ENCODE assay signal across 8 cellular contexts in the genomic region with DNA sequence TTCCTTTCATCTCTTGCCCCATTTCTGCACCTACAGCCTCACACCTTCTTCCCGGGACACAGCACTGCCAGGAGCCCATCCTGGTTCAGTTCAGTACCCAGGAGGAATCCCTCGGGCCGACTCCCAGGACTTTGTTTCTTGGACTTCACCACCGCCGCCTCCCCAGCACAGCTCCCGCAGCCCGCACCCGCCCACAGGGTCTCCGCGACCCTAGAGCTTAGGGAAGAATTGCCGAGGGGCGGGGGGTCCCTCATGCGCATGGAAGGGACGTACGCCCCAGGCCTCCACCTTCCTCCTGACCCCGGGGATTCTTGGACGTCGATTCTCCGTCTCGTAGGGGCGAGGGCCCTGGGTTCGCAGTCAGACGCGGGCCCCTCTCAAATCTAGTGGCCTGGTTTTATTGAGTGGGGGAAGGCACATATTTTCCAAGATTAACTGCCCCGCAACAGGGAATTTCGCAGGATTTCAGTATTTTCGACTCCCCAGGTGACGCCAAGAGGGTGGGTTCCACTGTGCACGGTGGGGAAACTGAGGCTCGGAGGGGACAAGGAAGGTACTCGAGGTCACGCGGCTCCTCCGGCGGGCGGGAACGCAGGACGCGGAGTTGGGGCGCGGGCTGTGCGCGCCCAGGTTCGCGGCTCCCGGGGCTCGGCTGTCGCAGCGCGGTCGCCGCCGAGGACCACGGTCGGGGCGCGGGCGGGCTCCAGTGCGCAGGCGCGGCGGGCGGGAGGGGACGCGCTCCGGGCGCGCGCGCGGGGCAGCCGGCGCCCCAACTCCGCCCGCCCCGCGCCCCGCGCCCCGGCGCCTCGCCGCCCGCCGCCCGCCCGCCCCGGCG. TPM values are rescaled to one million over a fixed set of nuclear protein-coding genes. Genes with fewer than 3 reads are reported as not detected.
DNase-seq lines count a peak whose midpoint lies in the region; ATAC-seq and TF ChIP-seq lines count a peak whose summit lies in the region.

A gene (plus strand): TSS at position 733 of the 835 bp plus-strand sequence. CDS start 176 bp downstream, outside the sequence.

- no peak for TF ChIP-seq POLR2A in prostate gland (IDR thresholded peaks at IDR 0.05)

- H3K27me3 ChIP-seq in prostate gland (replicated peaks; ENCODE audit: insufficient read depth): no peaks in the 10 kb centered on the region
- peaks cover 5% of the 10 kb centered on the region for H3K27me3 ChIP-seq in CD4-positive, alpha-beta memory T cell (ENCODE audit: insufficient read depth, low read length)

- intact Hi-C loops in activated naive CD4-positive, alpha-beta T cell treated with anti-CD3 and anti-CD28 coated beads for 36 hours (cut with micrococcal nuclease): no loop called here
- intact Hi-C loops in prostate gland (cut with DNase I): no loop called here
- intact Hi-C loops in sciatic nerve (cut with DNase I): no loop called here
- intact Hi-C loops in CD4-positive, alpha-beta memory T cell (cut with micrococcal nuclease): no loop called here

- CTCF ChIA-PET in activated naive CD4-positive, alpha-beta T cell treated with anti-CD3 and anti-CD28 coated beads for 36 hours (lab: Charles Lee): no interaction called here
- CTCF ChIA-PET in CD4-positive, alpha-beta memory T cell (lab: Charles Lee; ENCODE audit: partially characterized antibody): no interaction called here

- H3K4me1 Mint-ChIP-seq in activated naive CD4-positive, alpha-beta T cell treated with anti-CD3 and anti-CD28 coated beads for 36 hours (ENCODE audit: low read depth): no peaks in the 10 kb centered on the region
- H3K4me1 Mint-ChIP-seq in CD4-positive, alpha-beta memory T cell: peaks cover 0 to 12% (median 0%) of the 10 kb centered on the region in 4 donors

- H3K4me1 ChIP-seq in prostate gland (replicated peaks): peaks cover 6% of the 10 kb centered on the region
- H3K4me1 ChIP-seq in CD4-positive, alpha-beta memory T cell (ENCODE audit: insufficient read depth, low read length): no peaks in the 10 kb centered on the region

- POLR2A ChIA-PET in CD4-positive, alpha-beta memory T cell (lab: Charles Lee; ENCODE audit: partially characterized antibody): no interaction called here

- peak within 1 kb of the TSS; percentile 45; the same call in 1 of the 2 replicates for H3K4me3 ChIP-seq in SK-N-MC
- H3K4me3 ChIP-seq in fibroblast of the aortic adventitia (ENCODE audit: low read depth, low read length): peak within 1 kb of the TSS; percentile 31
- H3K4me3 ChIP-seq in prostate gland: peak within 1 kb of the TSS; percentile 35 to 59
- no peak within 1 kb of the TSS for H3K4me3 ChIP-seq in CD4-positive, alpha-beta memory T cell (ENCODE audit: low read length in 2 of 2)

- H3K27me3 Mint-ChIP-seq in activated naive CD4-positive, alpha-beta T cell treated with anti-CD3 and anti-CD28 coated beads for 36 hours (ENCODE audit: low read depth): peaks cover 42% of the 10 kb centered on the region
- H3K27me3 Mint-ChIP-seq in CD4-positive, alpha-beta memory T cell: peaks cover 26 to 36% of the 10 kb centered on the region in 2 donors

- no peak for ATAC-seq in sciatic nerve

- WGBS in prostate gland: 16% methylated on average over 38 of the region's 89 CpGs

- no peaks in the 10 kb centered on the region for H3K9me3 Mint-ChIP-seq in activated naive CD4-positive, alpha-beta T cell treated with anti-CD3 and anti-CD28 coated beads for 36 hours
- H3K9me3 Mint-ChIP-seq in CD4-positive, alpha-beta memory T cell: peaks cover 0 to 6% (median 0%) of the 10 kb centered on the region in 8 donors

- peak within 1 kb of the TSS; percentile 19 for H3K4me3 Mint-ChIP-seq in activated naive CD4-positive, alpha-beta T cell treated with anti-CD3 and anti-CD28 coated beads for 36 hours
- H3K4me3 Mint-ChIP-seq in CD4-positive, alpha-beta memory T cell: peak within 1 kb of the TSS in 4 of 8 donors; percentile 39 to 64 (median 52)

- no peaks in the 10 kb centered on the region for H3K9me3 ChIP-seq in SK-N-MC (ENCODE audit: low read depth, low read length)
- H3K9me3 ChIP-seq in prostate gland: no peaks in the 10 kb centered on the region
- no peaks in the 10 kb centered on the region for H3K9me3 ChIP-seq in CD4-positive, alpha-beta memory T cell (ENCODE audit: control insufficient read depth in 1 of 2, low read length in 2 of 2)

- no peak within 1 kb of the TSS for H3K27ac ChIP-seq in SK-N-MC
- H3K27ac ChIP-seq in prostate gland: peak within 1 kb of the TSS in 1 of 2 donors; percentile 83
- no peak within 1 kb of the TSS for H3K27ac ChIP-seq in CD4-positive, alpha-beta memory T cell (ENCODE audit: low read depth, low read length)

- no peak within 1 kb of the TSS for H3K27ac Mint-ChIP-seq in activated naive CD4-positive, alpha-beta T cell treated with anti-CD3 and anti-CD28 coated beads for 36 hours
- no peak within 1 kb of the TSS for H3K27ac Mint-ChIP-seq in CD4-positive, alpha-beta memory T cell

- no peaks in the 10 kb centered on the region for H3K36me3 ChIP-seq in SK-N-MC (ENCODE audit: insufficient read depth, low read length)
- H3K36me3 ChIP-seq in prostate gland: no peaks in the 10 kb centered on the region
- H3K36me3 ChIP-seq in CD4-positive, alpha-beta memory T cell (ENCODE audit: insufficient read depth, low read length): no peaks in the 10 kb centered on the region

- H3K9ac ChIP-seq in SK-N-MC (ENCODE audit: insufficient read length): no peak within 1 kb of the TSS

- no peaks in the 10 kb centered on the region for H3K36me3 Mint-ChIP-seq in activated naive CD4-positive, alpha-beta T cell treated with anti-CD3 and anti-CD28 coated beads for 36 hours (ENCODE audit: low read depth)
- H3K36me3 Mint-ChIP-seq in CD4-positive, alpha-beta memory T cell: no peaks in the 10 kb centered on the region

- no peak for TF ChIP-seq CTCF in fibroblast of the aortic adventitia (IDR thresholded peaks at IDR 0.05; ENCODE audit: insufficient read depth, low read length)
- no peak for TF ChIP-seq CTCF in prostate gland (IDR thresholded peaks at IDR 0.05)

- DNase-seq in activated naive CD4-positive, alpha-beta T cell treated with anti-CD3 and anti-CD28 coated beads for 36 hours: no peak
- DNase-seq in activated naive CD4-positive, alpha-beta T cell treated with Interleukin-2 at 50 U/mL for 16 hours: no peak
- DNase-seq in SK-N-MC (ENCODE audit: low read depth, low spot score) (no peak), fibroblast of the aortic adventitia (ENCODE audit: low read depth) (no peak), prostate gland (ENCODE audit: low spot score) (no peak), sciatic nerve (ENCODE audit: low spot score) (no peak), Kasumi-1 (lab: John Stamatoyannopoulos, UW) (no peak)
- no peak for DNase-seq in CD4-positive, alpha-beta memory T cell

RNA-seq across cellular contexts. Expression of the gene that starts here (rescaled TPM):
- total RNA-seq in activated naive CD4-positive, alpha-beta T cell treated with anti-CD3 and anti-CD28 coated beads for 36 hours: under 1 TPM; 0.29 to 0.30 TPM
- total RNA-seq in fibroblast of the aortic adventitia (ENCODE audit: low replicate concordance) (0.25 and 0.72 TPM in 2 replicates), prostate gland (10 to 100 TPM in 1 of 2 donors, 1 to 10 TPM in 1; 4.5 to 17.0 TPM), sciatic nerve (5.5 TPM)
- not detected for total RNA-seq in CD4-positive, alpha-beta memory T cell
- polyA plus RNA-seq in CD4-positive, alpha-beta memory T cell: under 1 TPM in 1 of 2 donors, not detected in 1; 0.02 TPM

Comparison
In these comparisons a context has a peak if more than half of its experiments do, and no peak if none do; other contexts are left out.
1. H3K4me3 ChIP-seq: peak in SK-N-MC (single experiment), fibroblast of the aortic adventitia (single experiment) and prostate gland (2 of 2); none in CD4-positive, alpha-beta memory T cell (0 of 2).